9 cellular contexts compared by ENCODE assay signal in the genomic region with DNA sequence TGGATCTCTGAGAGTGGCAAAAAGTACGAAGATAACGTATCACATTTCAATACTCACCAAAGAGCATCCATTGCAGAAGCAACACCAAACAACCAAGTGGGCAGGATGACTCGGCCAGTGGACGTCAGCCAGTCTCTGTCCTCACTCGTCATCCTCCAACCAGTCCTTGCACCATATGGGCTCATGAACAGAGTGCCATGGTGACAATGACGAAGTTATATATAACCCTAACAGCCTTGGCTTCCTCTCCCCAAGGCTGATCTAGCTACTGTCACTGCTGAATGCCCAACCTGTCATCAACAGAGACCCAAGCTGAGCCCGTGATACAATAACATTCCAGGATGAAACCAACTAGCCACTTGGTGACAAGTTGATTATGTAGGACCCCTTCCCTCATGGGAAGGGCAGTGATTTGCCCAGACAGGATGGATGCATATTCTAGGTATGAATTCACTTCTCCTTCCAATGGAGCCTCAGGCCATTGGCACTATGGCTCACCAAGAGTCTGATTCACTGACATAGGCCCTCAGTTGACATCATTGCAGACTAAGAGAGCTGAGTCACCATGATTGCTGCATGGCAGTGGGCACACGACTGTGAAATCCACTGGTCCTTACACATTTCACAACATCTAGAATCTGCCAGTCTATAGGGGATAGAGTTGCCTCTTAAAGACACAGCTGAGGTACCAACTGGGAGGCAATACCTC. TPM values are rescaled to one million over a fixed set of nuclear protein-coding genes. Genes with fewer than 3 reads are reported as not detected.
DNase-seq lines count a peak whose midpoint lies in the region; ATAC-seq and TF ChIP-seq lines count a peak whose summit lies in the region.
"Had no signal": no experiment of that assay in that cellular context is flagged by ENCODE, and none has a peak within 500 bp of the region (broad histone marks: within the 10 kb centered on the region; RNA-seq: fewer than 3 reads in every experiment).

No MANE protein-coding gene starts in this region.

- H3F3A ChIP-seq in neural progenitor cell (ENCODE audit: low read depth) = no peaks in the 10 kb centered on the region

- no peaks in the 10 kb centered on the region for H3K9me3 ChIP-seq in HEK293 (ENCODE audit: control insufficient read depth, insufficient read depth, low read depth, low read length)
- no peaks in the 10 kb centered on the region for H3K9me3 ChIP-seq in neural progenitor cell (ENCODE audit: low read depth)
- H3K9me3 ChIP-seq: vagina had no signal

- ATAC-seq in activated B cell treated with CpG ODN at 0.5 μM for 24 hours (ENCODE audit: low read depth) (peak; percentile 11), HG02678 (IDR thresholded peaks at IDR 0.05; ENCODE audit: unreplicated experiment) (no peak)

- no peaks in the 10 kb centered on the region for H3K36me3 Mint-ChIP-seq in activated B cell treated with CpG ODN at 0.5 μM for 24 hours (ENCODE audit: low read depth)
- H3K36me3 Mint-ChIP-seq in neural progenitor cell = peaks cover 3% of the 10 kb centered on the region

- CTCF ChIA-PET in HEK293 (lab: Yijun Ruan, JAX) = no interaction called here
- CTCF ChIA-PET in activated B cell treated with CpG ODN at 0.5 μM for 24 hours (lab: Charles Lee) = no interaction called here

- DNase-seq in AG09309 (ENCODE audit: low read depth) = peak; percentile 87
- DNase-seq in activated B cell treated with CpG ODN at 0.5 μM for 24 hours = no peak
- peak; percentile 82 for DNase-seq in glomerular visceral epithelial cell (ENCODE audit: extremely low spot score)
- no peak for DNase-seq in neural progenitor cell (ENCODE audit: low spot score)
- no peak for DNase-seq in dermis blood vessel endothelial cell
- DNase-seq in stimulated activated naive CD4-positive, alpha-beta T cell treated with Interleukin-2 at 50 U/mL for 16 hours (lab: John Stamatoyannopoulos, UW) = no peak

- no peak overlapping the region for H3K4me2 ChIP-seq in neural progenitor cell

- H3K4me1 Mint-ChIP-seq in activated B cell treated with CpG ODN at 0.5 μM for 24 hours = peaks cover 61% of the 10 kb centered on the region
- H3K4me1 Mint-ChIP-seq in neural progenitor cell = peaks cover 25% of the 10 kb centered on the region

- H2AFZ ChIP-seq in neural progenitor cell (replicated peaks) = no peak overlapping the region

- H3K36me3 ChIP-seq in HEK293 (ENCODE audit: control insufficient read depth in 2 of 2, insufficient read depth in 1 of 2, low read length in 2 of 2) (no peaks in the 10 kb centered on the region), neural progenitor cell (no peaks in the 10 kb centered on the region)
- H3K36me3 ChIP-seq: vagina had no signal

- H3K27me3 ChIP-seq in neural progenitor cell = no peaks in the 10 kb centered on the region
- H3K27me3 ChIP-seq: vagina had no signal

- intact Hi-C loops in activated B cell treated with CpG ODN at 0.5 μM for 24 hours (cut with micrococcal nuclease) = no loop called here

- POLR2A ChIA-PET in HEK293 (lab: Yijun Ruan, JAX) = no interaction called here
- POLR2A ChIA-PET in activated B cell treated with CpG ODN at 0.5 μM for 24 hours (lab: Charles Lee) = interaction anchor here (0.6 to 2.0 kb wide), 4 partner anchors 10 to 76 kb away, joined by 3 to 6 read pairs (median 4); no protein-coding TSS in a partner anchor

- H3K4me1 ChIP-seq in HEK293 (ENCODE audit: control insufficient read depth, insufficient read depth, low read length) = no peaks in the 10 kb centered on the region
- H3K4me1 ChIP-seq in neural progenitor cell = peaks cover 21% of the 10 kb centered on the region

- H3K9ac ChIP-seq in neural progenitor cell = no peak overlapping the region

- H3K79me2 ChIP-seq in neural progenitor cell (ENCODE audit: low read depth) = no peaks in the 10 kb centered on the region

- no peak overlapping the region for H3K4me3 Mint-ChIP-seq in activated B cell treated with CpG ODN at 0.5 μM for 24 hours
- H3K4me3 Mint-ChIP-seq in neural progenitor cell = no peak overlapping the region

- H3K27ac ChIP-seq in HEK293 (ENCODE audit: extremely low read depth, low read depth, low read length) (no peak overlapping the region), neural progenitor cell (no peak overlapping the region)
- H3K27ac ChIP-seq: vagina had no signal

- H3K4me3 ChIP-seq in AG09309 (ENCODE audit: control insufficient read depth, low read depth, low read length) (no peak overlapping the region), HEK293 (ENCODE audit: low read depth, low read length) (no peak overlapping the region), neural progenitor cell (no peak overlapping the region)
- H3K4me3 ChIP-seq: vagina had no signal

- TF ChIP-seq CTCF in AG09309 (IDR thresholded peaks at IDR 0.05; ENCODE audit: control insufficient read depth, insufficient read depth, low read depth, low read length, missing control alignments) = no peak
- TF ChIP-seq CTCF in HEK293 (tag by site-specific recombination; IDR thresholded peaks at IDR 0.05) = no peak
- no peak for TF ChIP-seq CTCF in activated B cell treated with CpG ODN at 0.5 μM for 24 hours (IDR thresholded peaks at IDR 0.05)
- TF ChIP-seq CTCF in neural progenitor cell (IDR thresholded peaks at IDR 0.05) = no peak

- H3K27me3 Mint-ChIP-seq in activated B cell treated with CpG ODN at 0.5 μM for 24 hours (no peaks in the 10 kb centered on the region), neural progenitor cell (ENCODE audit: insufficient read depth, low read depth) (peaks cover 13% of the 10 kb centered on the region)

- H3K27ac Mint-ChIP-seq in activated B cell treated with CpG ODN at 0.5 μM for 24 hours (no peak overlapping the region), neural progenitor cell (no peak overlapping the region)

- H3K9me3 Mint-ChIP-seq in activated B cell treated with CpG ODN at 0.5 μM for 24 hours (no peaks in the 10 kb centered on the region), neural progenitor cell (no peaks in the 10 kb centered on the region)

- H4K20me1 ChIP-seq in neural progenitor cell (ENCODE audit: low read depth) = peaks cover 8% of the 10 kb centered on the region

TF ChIP-seq in HEK293, 187 proteins besides CTCF, POLR2A, EP300 and RAD21 (continues in another document):
- TF ChIP-seq, protein P1, sequence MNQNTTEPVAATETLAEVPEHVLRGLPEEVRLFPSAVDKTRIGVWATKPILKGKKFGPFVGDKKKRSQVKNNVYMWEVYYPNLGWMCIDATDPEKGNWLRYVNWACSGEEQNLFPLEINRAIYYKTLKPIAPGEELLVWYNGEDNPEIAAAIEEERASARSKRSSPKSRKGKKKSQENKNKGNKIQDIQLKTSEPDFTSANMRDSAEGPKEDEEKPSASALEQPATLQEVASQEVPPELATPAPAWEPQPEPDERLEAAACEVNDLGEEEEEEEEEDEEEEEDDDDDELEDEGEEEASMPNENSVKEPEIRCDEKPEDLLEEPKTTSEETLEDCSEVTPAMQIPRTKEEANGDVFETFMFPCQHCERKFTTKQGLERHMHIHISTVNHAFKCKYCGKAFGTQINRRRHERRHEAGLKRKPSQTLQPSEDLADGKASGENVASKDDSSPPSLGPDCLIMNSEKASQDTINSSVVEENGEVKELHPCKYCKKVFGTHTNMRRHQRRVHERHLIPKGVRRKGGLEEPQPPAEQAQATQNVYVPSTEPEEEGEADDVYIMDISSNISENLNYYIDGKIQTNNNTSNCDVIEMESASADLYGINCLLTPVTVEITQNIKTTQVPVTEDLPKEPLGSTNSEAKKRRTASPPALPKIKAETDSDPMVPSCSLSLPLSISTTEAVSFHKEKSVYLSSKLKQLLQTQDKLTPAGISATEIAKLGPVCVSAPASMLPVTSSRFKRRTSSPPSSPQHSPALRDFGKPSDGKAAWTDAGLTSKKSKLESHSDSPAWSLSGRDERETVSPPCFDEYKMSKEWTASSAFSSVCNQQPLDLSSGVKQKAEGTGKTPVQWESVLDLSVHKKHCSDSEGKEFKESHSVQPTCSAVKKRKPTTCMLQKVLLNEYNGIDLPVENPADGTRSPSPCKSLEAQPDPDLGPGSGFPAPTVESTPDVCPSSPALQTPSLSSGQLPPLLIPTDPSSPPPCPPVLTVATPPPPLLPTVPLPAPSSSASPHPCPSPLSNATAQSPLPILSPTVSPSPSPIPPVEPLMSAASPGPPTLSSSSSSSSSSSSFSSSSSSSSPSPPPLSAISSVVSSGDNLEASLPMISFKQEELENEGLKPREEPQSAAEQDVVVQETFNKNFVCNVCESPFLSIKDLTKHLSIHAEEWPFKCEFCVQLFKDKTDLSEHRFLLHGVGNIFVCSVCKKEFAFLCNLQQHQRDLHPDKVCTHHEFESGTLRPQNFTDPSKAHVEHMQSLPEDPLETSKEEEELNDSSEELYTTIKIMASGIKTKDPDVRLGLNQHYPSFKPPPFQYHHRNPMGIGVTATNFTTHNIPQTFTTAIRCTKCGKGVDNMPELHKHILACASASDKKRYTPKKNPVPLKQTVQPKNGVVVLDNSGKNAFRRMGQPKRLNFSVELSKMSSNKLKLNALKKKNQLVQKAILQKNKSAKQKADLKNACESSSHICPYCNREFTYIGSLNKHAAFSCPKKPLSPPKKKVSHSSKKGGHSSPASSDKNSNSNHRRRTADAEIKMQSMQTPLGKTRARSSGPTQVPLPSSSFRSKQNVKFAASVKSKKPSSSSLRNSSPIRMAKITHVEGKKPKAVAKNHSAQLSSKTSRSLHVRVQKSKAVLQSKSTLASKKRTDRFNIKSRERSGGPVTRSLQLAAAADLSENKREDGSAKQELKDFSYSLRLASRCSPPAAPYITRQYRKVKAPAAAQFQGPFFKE (tag by site-specific recombination; IDR thresholded peaks at IDR 0.05; ENCODE audit: borderline replicate concordance) = no peak
- TF ChIP-seq KLF10 (tag by site-specific recombination; IDR thresholded peaks at IDR 0.05) = no peak
- TF ChIP-seq TCF7L2 (IDR thresholded peaks at IDR 0.05; ENCODE audit: borderline replicate concordance, low read depth, low read length) = no peak
- TF ChIP-seq, protein P2, sequence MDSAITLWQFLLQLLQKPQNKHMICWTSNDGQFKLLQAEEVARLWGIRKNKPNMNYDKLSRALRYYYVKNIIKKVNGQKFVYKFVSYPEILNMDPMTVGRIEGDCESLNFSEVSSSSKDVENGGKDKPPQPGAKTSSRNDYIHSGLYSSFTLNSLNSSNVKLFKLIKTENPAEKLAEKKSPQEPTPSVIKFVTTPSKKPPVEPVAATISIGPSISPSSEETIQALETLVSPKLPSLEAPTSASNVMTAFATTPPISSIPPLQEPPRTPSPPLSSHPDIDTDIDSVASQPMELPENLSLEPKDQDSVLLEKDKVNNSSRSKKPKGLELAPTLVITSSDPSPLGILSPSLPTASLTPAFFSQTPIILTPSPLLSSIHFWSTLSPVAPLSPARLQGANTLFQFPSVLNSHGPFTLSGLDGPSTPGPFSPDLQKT (IDR thresholded peaks at IDR 0.05; ENCODE audit: borderline replicate concordance, low read depth, low read length) = no peak

RNA-seq across cellular contexts. Expression of gene PPIF, which starts 26.3 kb away (rescaled TPM):
- 68.2 and 72.5 TPM in 2 replicates for total RNA-seq in activated B cell treated with CpG ODN at 0.5 μM for 24 hours
- 27.1 and 27.8 TPM in 2 replicates for total RNA-seq in neural progenitor cell (ENCODE audit: low replicate concordance)
- total RNA-seq in dermis blood vessel endothelial cell = 14.5 and 23.8 TPM in 2 replicates

Comparison
In these comparisons a context has a peak if more than half of its experiments do, and no peak if none do; other contexts are left out.
1. DNase-seq: peak in AG09309 (single experiment) and glomerular visceral epithelial cell (single experiment); none in activated B cell treated with CpG ODN at 0.5 μM for 24 hours (single experiment), neural progenitor cell (single experiment), dermis blood vessel endothelial cell (single experiment) and stimulated activated naive CD4-positive, alpha-beta T cell treated with Interleukin-2 at 50 U/mL for 16 hours (single experiment).